Comparison of ENCODE assay signal across 10 cellular contexts in genomic region chr12:111687255-111687654, GRCh38. TPM values are rescaled to one million over a fixed set of nuclear protein-coding genes. Genes with fewer than 3 reads are reported as not detected.
DNase-seq lines count a peak whose midpoint lies in the region; ATAC-seq and TF ChIP-seq lines count a peak whose summit lies in the region.
"Had no signal": no experiment of that assay in that cellular context is flagged by ENCODE, and none has a peak within 500 bp of the region (broad histone marks: within the 10 kb centered on the region; RNA-seq: fewer than 3 reads in every experiment).

No MANE protein-coding gene starts in this region.

- H3K4me3 ChIP-seq in cardiac muscle cell (no peak overlapping the region), PC-3 (ENCODE audit: low read length) (peak overlapping the region; percentile 86; the same call in 1 of the 2 replicates), fibroblast of lung (replicated peaks in 1 of 4; ENCODE audit: control extremely low read depth in 1 of 4, insufficient read depth in 1 of 4, low read depth in 3 of 4, low read length in 4 of 4) (peak overlapping the region in 2 of 4 experiments; percentile 86 to 99)
- no peak overlapping the region for H3K4me3 ChIP-seq in effector memory CD4-positive, alpha-beta T cell (ENCODE audit: insufficient read depth, low read depth, low read length, poor library complexity, severe bottlenecking)

- H4K20me1 ChIP-seq in PC-3 (ENCODE audit: low read length), result no peaks in the 10 kb centered on the region
- no peaks in the 10 kb centered on the region for H4K20me1 ChIP-seq in fibroblast of lung (ENCODE audit: control insufficient read depth, extremely low read depth, insufficient read depth, low read length)

- intact Hi-C loops in Right ventricle myocardium superior (cut with DNase I), result no loop called here
- intact Hi-C loops in PC-3 (cut with micrococcal nuclease), result loop anchor here (1.0 kb wide), 1 partner anchor 126 kb away; no protein-coding TSS in a partner anchor

- CTCF ChIA-PET in PC-3 (lab: Charles Lee), result no interaction called here

- no peaks in the 10 kb centered on the region for H3K9me3 ChIP-seq in cardiac muscle cell (ENCODE audit: low read depth)
- no peaks in the 10 kb centered on the region for H3K9me3 ChIP-seq in PC-3 (ENCODE audit: low read length)
- no peaks in the 10 kb centered on the region for H3K9me3 ChIP-seq in fibroblast of lung (ENCODE audit: control insufficient read depth, insufficient read depth, low read depth, low read length)
- no peaks in the 10 kb centered on the region for H3K9me3 ChIP-seq in effector memory CD4-positive, alpha-beta T cell (ENCODE audit: control insufficient read depth, low read length)
- H3K9me3 ChIP-seq: adrenal gland had no signal

- H3K4me2 ChIP-seq in PC-3 (ENCODE audit: low read length) (peak overlapping the region; percentile 90), fibroblast of lung (ENCODE audit: extremely low read depth, insufficient read depth, low read length) (peak overlapping the region; percentile 100)

- BruUV-seq in PC-3 (replicated peaks; lab: Mats Ljungman, UMichigan), result no TSS peak

- ATAC-seq in Right ventricle myocardium superior (ENCODE audit: poor library complexity) (no peak), PC-3 (peak; percentile 25; the same call in 1 of the 2 replicates), HG02840 (IDR thresholded peaks at IDR 0.05; ENCODE audit: low FRiP score, unreplicated experiment) (no peak), HG03457 (IDR thresholded peaks at IDR 0.05; ENCODE audit: unreplicated experiment) (no peak), HG03378 (IDR thresholded peaks at IDR 0.05; ENCODE audit: unreplicated experiment) (no peak)

- peaks cover 51% of the 10 kb centered on the region for H3K79me2 ChIP-seq in PC-3 (ENCODE audit: low read length)
- H3K79me2 ChIP-seq in fibroblast of lung (ENCODE audit: control insufficient read depth, insufficient read depth, low read length), result peaks cover 38% of the 10 kb centered on the region

- no peak for TF ChIP-seq CTCF in cardiac muscle cell (IDR thresholded peaks at IDR 0.05; ENCODE audit: low read depth, low read length)
- peak; percentile 65 for TF ChIP-seq CTCF in PC-3 (conservative IDR thresholded peaks at IDR 0.05; ENCODE audit: low read depth, low read length)
- TF ChIP-seq CTCF in fibroblast of lung (conservative IDR thresholded peaks at IDR 0.05 in 1 of 2, IDR thresholded peaks at IDR 0.05 in 1 of 2; ENCODE audit: low read depth in 1 of 2, low read length in 2 of 2), result no peak

- H3F3A ChIP-seq in PC-3 (ENCODE audit: low read length, unreplicated experiment), result no peaks in the 10 kb centered on the region

- H3K27me3 ChIP-seq in cardiac muscle cell (no peaks in the 10 kb centered on the region), PC-3 (ENCODE audit: low read length) (no peaks in the 10 kb centered on the region), fibroblast of lung (ENCODE audit: control insufficient read depth, insufficient read depth, low read length) (no peaks in the 10 kb centered on the region)
- H3K27me3 ChIP-seq in effector memory CD4-positive, alpha-beta T cell (replicated peaks; ENCODE audit: control insufficient read depth, insufficient read depth, low read length, poor library complexity, severe bottlenecking), result no peaks in the 10 kb centered on the region
- H3K27me3 ChIP-seq: adrenal gland had no signal

- H3K9ac ChIP-seq in PC-3 (ENCODE audit: low read length) (no peak overlapping the region), fibroblast of lung (ENCODE audit: insufficient read depth, low read length) (no peak overlapping the region)

- POLR2A ChIA-PET in PC-3 (lab: Charles Lee; ENCODE audit: unreplicated experiment), result no interaction called here

- no peak for DNase-seq in cardiac muscle cell (ENCODE audit: low read depth in 1 of 2, low spot score in 1 of 2)
- DNase-seq in Right ventricle myocardium superior, result no peak
- DNase-seq in PC-3, result peak; percentile 43
- DNase-seq in fibroblast of lung (ENCODE audit: low read depth in 2 of 2), result no peak
- no peak for DNase-seq in effector memory CD4-positive, alpha-beta T cell
- DNase-seq: NCI-H1105 treated with DMSO at 0.1 percent for 48 hours had no signal

- H3K36me3 ChIP-seq in cardiac muscle cell (peaks cover 6% of the 10 kb centered on the region), PC-3 (ENCODE audit: low read depth, low read length) (peaks cover 10% of the 10 kb centered on the region), fibroblast of lung (ENCODE audit: control insufficient read depth, insufficient read depth, low read length) (no peaks in the 10 kb centered on the region)
- H3K36me3 ChIP-seq in effector memory CD4-positive, alpha-beta T cell (ENCODE audit: control insufficient read depth, insufficient read depth, low read length), result peaks cover 9% of the 10 kb centered on the region

- H3K4me1 ChIP-seq in cardiac muscle cell (ENCODE audit: low read depth) (no peaks in the 10 kb centered on the region), PC-3 (ENCODE audit: insufficient read depth, low read length) (peaks cover 16% of the 10 kb centered on the region), fibroblast of lung (ENCODE audit: control insufficient read depth, extremely low read depth, insufficient read depth, low read length) (peaks cover 10% of the 10 kb centered on the region)
- peaks cover 7% of the 10 kb centered on the region for H3K4me1 ChIP-seq in effector memory CD4-positive, alpha-beta T cell (ENCODE audit: control insufficient read depth, insufficient read depth, low read length, poor library complexity, severe bottlenecking)

- H3K9me2 ChIP-seq in PC-3 (replicated peaks; ENCODE audit: low read length), result no peaks in the 10 kb centered on the region

- H2AFZ ChIP-seq in PC-3 (ENCODE audit: low read length), result no peak overlapping the region
- H2AFZ ChIP-seq in fibroblast of lung (ENCODE audit: low read length), result no peak overlapping the region

- H3K27ac ChIP-seq in cardiac muscle cell, result peak overlapping the region; percentile 12
- no peak overlapping the region for H3K27ac ChIP-seq in PC-3 (ENCODE audit: low read length)
- no peak overlapping the region for H3K27ac ChIP-seq in fibroblast of lung (ENCODE audit: insufficient read depth, low read length)
- H3K27ac ChIP-seq in effector memory CD4-positive, alpha-beta T cell (ENCODE audit: insufficient read depth, low read length, poor library complexity, severe bottlenecking), result no peak overlapping the region

RNA-seq across cellular contexts. Expression of gene ACAD10, which starts 1.4 kb away (rescaled TPM):
- total RNA-seq in cardiac muscle cell (32.8 and 46.8 TPM in 2 replicates), Right ventricle myocardium superior (29.5 TPM), PC-3 (2014; rRNA removed) (21.8 and 27.4 TPM in 2 replicates), fibroblast of lung (16.2 and 19.8 TPM in 2 replicates)
- polyA plus RNA-seq in cardiac muscle cell (33.6 and 49.6 TPM in 2 replicates), fibroblast of lung (10.1 and 11.2 TPM in 2 replicates)
- 9.9 and 10.0 TPM in 2 replicates for polyA plus RNA-seq in fibroblast of lung (2012)
- 21.4 and 48.3 TPM in 2 replicates for polyA minus RNA-seq in fibroblast of lung (ENCODE audit: low replicate concordance)

RNA-seq across cellular contexts. Expression of gene BRAP, which starts 1.5 kb away (rescaled TPM):
- 14.9 and 18.4 TPM in 2 replicates for total RNA-seq in cardiac muscle cell
- 23.9 and 24.4 TPM in 2 replicates for polyA plus RNA-seq in cardiac muscle cell
- 13.8 TPM for total RNA-seq in Right ventricle myocardium superior
- total RNA-seq in PC-3 (2014; rRNA removed), result 18.0 and 24.7 TPM in 2 replicates
- total RNA-seq in fibroblast of lung, result 18.0 and 19.0 TPM in 2 replicates
- polyA plus RNA-seq in fibroblast of lung, result 19.9 and 21.4 TPM in 2 replicates
- polyA plus RNA-seq in fibroblast of lung (2012), result 12.4 and 13.3 TPM in 2 replicates
- polyA minus RNA-seq in fibroblast of lung (ENCODE audit: low replicate concordance), result 10.9 and 14.8 TPM in 2 replicates
